ENCODE assay signal across 8 cellular contexts in the genomic region with DNA sequence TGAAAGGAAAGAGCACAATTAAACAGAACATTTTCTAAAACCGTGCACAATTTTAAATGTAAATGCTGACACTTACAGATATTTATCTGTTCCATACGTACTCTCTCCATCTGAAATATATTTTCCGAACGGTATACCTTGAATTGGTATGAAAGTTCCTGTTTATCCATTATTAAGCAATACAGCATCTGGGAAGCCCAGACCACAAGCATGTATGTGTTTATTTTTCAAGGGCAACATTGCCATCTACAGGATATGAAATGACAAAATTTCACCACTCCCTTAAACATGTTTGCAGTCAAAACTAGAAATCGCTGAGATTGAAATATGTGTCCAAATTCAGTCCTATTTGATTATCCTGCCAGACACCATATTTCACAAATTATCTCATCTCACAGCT.
DNase-seq lines count a peak whose midpoint lies in the region; TF ChIP-seq lines count a peak whose summit lies in the region.

No MANE protein-coding gene starts in this region.

- DNase-seq in GM03348 (ENCODE audit: low spot score) (peak; percentile 59), NB4 (ENCODE audit: low read depth) (peak; percentile 38), SK-N-DZ (ENCODE audit: low spot score) (peak; percentile 68), globus pallidus (ENCODE audit: low spot score) (peak; percentile 45), smooth muscle cell of the brain vasculature (ENCODE audit: low read depth, low spot score) (peak; percentile 15), GM19240 (ENCODE audit: insufficient read length, low spot score) (no peak), T1000 (lab: John Stamatoyannopoulos, UW) (no peak), GF-D8 (lab: John Stamatoyannopoulos, UW) (no peak)

- no peak for TF ChIP-seq POLR2A in NB4 (IDR thresholded peaks at IDR 0.05; ENCODE audit: extremely low read depth, insufficient read length)

- no peak overlapping the region for H3K4me3 ChIP-seq in NB4 (ENCODE audit: low read depth, low read length)

- no peak for TF ChIP-seq CTCF in NB4 (IDR thresholded peaks at IDR 0.05; ENCODE audit: low read depth, low read length)

Comparison
In these comparisons a context has a peak if more than half of its experiments do, and no peak if none do; other contexts are left out.
1. DNase-seq: peak in GM03348 (single experiment), NB4 (single experiment), SK-N-DZ (single experiment), globus pallidus (single experiment) and smooth muscle cell of the brain vasculature (single experiment); none in GM19240 (single experiment), T1000 (single experiment) and GF-D8 (single experiment).